ENCODE assay signal across 26 cellular contexts in genomic region chr9:119967867-119968535, GRCh38.
"Had no signal": no experiment of that assay in that cellular context is flagged by ENCODE, and none has a peak within 500 bp of the region (broad histone marks: within the 10 kb centered on the region; RNA-seq: fewer than 3 reads in every experiment).

No MANE protein-coding gene starts in this region.

- H3K4me3 ChIP-seq: adrenal gland, body of pancreas, esophagus muscularis mucosa, heart left ventricle, neural progenitor cell, tibial nerve had no signal

- H3K9me3 ChIP-seq: adrenal gland, body of pancreas, heart left ventricle had no signal

- H3K27ac ChIP-seq: adrenal gland, body of pancreas, esophagus muscularis mucosa, foreskin keratinocyte, heart left ventricle, neural progenitor cell, tibial nerve had no signal

- H3K4me2 ChIP-seq: neural progenitor cell had no signal

- ATAC-seq: body of pancreas, left colon, natural killer cell had no signal

- DNase-seq: activated CD4-positive, alpha-beta T cell treated with anti-CD3 and anti-CD28 coated beads for 4 hours; activated CD4-positive, alpha-beta T cell treated with anti-CD3 and anti-CD28 coated beads, Interleukin-2, amount 50 U/mL, for 48 hours; activated CD8-positive, alpha-beta memory T cell treated with anti-CD3 and anti-CD28 coated beads for 24 hours; activated effector memory CD4-positive, alpha-beta T cell treated with Interleukin-2 at 50 U/mL for 16 hours; activated naive CD4-positive, alpha-beta T cell treated with anti-CD3 and anti-CD28 coated beads for 36 hours; activated naive CD8-positive, alpha-beta T cell treated with anti-CD3 and anti-CD28 coated beads for 36 hours; adrenal gland; aorta; body of pancreas; dermis blood vessel endothelial cell; effector CD4-positive, alpha-beta T cell; foreskin keratinocyte; heart left ventricle; immature natural killer cell; kidney; left colon; midbrain; natural killer cell; occipital lobe; stimulated activated CD4-positive, alpha-beta T cell treated with anti-CD3 and anti-CD28 coated beads, Interleukin-2, amount 100 ng/mL, for 48 hours; stimulated activated naive CD4-positive, alpha-beta T cell treated with Interleukin-2 at 50 U/mL for 16 hours had no signal

- FAIRE-seq: colon, kidney, urothelium cell line had no signal

- H3K4me1 ChIP-seq: adrenal gland, body of pancreas had no signal

- H3K9ac ChIP-seq: neural progenitor cell had no signal

- H3K27me3 ChIP-seq: adrenal gland, body of pancreas, esophagus muscularis mucosa, foreskin keratinocyte, neural progenitor cell, tibial nerve had no signal

- H3K36me3 ChIP-seq: adrenal gland, esophagus muscularis mucosa, heart left ventricle, neural progenitor cell, tibial nerve had no signal
